Comparison of ENCODE assay signal across 15 cellular contexts in genomic region chr10:109982812-109983211, GRCh38. TPM values are rescaled to one million over a fixed set of nuclear protein-coding genes. Genes with fewer than 3 reads are reported as not detected.
DNase-seq lines count a peak whose midpoint lies in the region; ATAC-seq and TF ChIP-seq lines count a peak whose summit lies in the region.
"Had no signal": no experiment of that assay in that cellular context is flagged by ENCODE, and none has a peak within 500 bp of the region (broad histone marks: within the 10 kb centered on the region; RNA-seq: fewer than 3 reads in every experiment).

No MANE protein-coding gene starts in this region.

- no peaks in the 10 kb centered on the region for H3K9me2 ChIP-seq in hepatocyte (replicated peaks; ENCODE audit: insufficient read depth)

- no peak overlapping the region for H2AFZ ChIP-seq in hepatocyte

- POLR2A ChIA-PET in GM10248 (lab: Yijun Ruan, JAX), result no interaction called here

- H3K4me3 ChIP-seq in adipocyte (ENCODE audit: low read length), result peak overlapping the region; percentile 73
- H3K4me3 ChIP-seq in hepatocyte, result no peak overlapping the region
- peak overlapping the region; percentile 37 for H3K4me3 ChIP-seq in thoracic aorta
- H3K4me3 ChIP-seq: Peyer's patch had no signal

- H3K9ac ChIP-seq in adipocyte (ENCODE audit: low read length), result peak overlapping the region; percentile 74

- H3K27ac ChIP-seq in cingulate gyrus (ENCODE audit: low read depth, low read length) (peak overlapping the region; percentile 11), hepatocyte (peak overlapping the region; percentile 1), thoracic aorta (peak overlapping the region; percentile 16 to 59)
- H3K27ac ChIP-seq: Peyer's patch had no signal

- H3K27me3 ChIP-seq in adipocyte (replicated peaks; ENCODE audit: control insufficient read depth, insufficient read depth, low read length) (no peaks in the 10 kb centered on the region), hepatocyte (no peaks in the 10 kb centered on the region), thoracic aorta (replicated peaks; ENCODE audit: insufficient read depth) (no peaks in the 10 kb centered on the region)
- H3K27me3 ChIP-seq: Peyer's patch had no signal

- ATAC-seq in thoracic aorta (ENCODE audit: insufficient number of reproducible peaks, low FRiP score, low read depth) (no peak), GM19455 (IDR thresholded peaks at IDR 0.05; ENCODE audit: unreplicated experiment) (no peak)
- ATAC-seq: CD8-positive, alpha-beta T cell; HCT116 had no signal

- CTCF ChIA-PET in GM10248 (lab: Yijun Ruan, JAX), result interaction anchor here (1.1 to 6.1 kb wide), 4 partner anchors 10 to 20 kb away, joined by 3 to 30 read pairs (median 4); no protein-coding TSS in a partner anchor

- H3K4me2 ChIP-seq in hepatocyte, result no peak overlapping the region

- 97% methylated on average over 1 of the region's 1 CpG for WGBS in hepatocyte (ENCODE audit: low lambda C conversion rate, missing lambda C conversion rate)

- H3K79me2 ChIP-seq in hepatocyte, result no peaks in the 10 kb centered on the region

- TF ChIP-seq CTCF in hepatocyte (IDR thresholded peaks at IDR 0.05; ENCODE audit: poor library complexity), result no peak
- TF ChIP-seq CTCF in thoracic aorta (IDR thresholded peaks at IDR 0.05), result no peak
- TF ChIP-seq CTCF in GM10248 (IDR thresholded peaks at IDR 0.05; ENCODE audit: control extremely low read depth, extremely low read depth, low read depth, missing control alignments), result no peak

- no peaks in the 10 kb centered on the region for H4K20me1 ChIP-seq in hepatocyte (ENCODE audit: insufficient read depth, poor library complexity, severe bottlenecking)

- peaks cover 51% of the 10 kb centered on the region for H3K4me1 ChIP-seq in adipocyte (ENCODE audit: control insufficient read depth, insufficient read depth, low read length)
- peaks cover 27% of the 10 kb centered on the region for H3K4me1 ChIP-seq in hepatocyte (ENCODE audit: insufficient read depth)
- peaks cover 36 to 54% of the 10 kb centered on the region in 2 donors for H3K4me1 ChIP-seq in thoracic aorta (ENCODE audit: control insufficient read depth in 1 of 2, low read depth in 2 of 2)

- no peaks in the 10 kb centered on the region for H3K36me3 ChIP-seq in adipocyte (ENCODE audit: control insufficient read depth, insufficient read depth, low read length, severe bottlenecking)
- H3K36me3 ChIP-seq in hepatocyte (replicated peaks; ENCODE audit: insufficient read depth, low read depth), result no peaks in the 10 kb centered on the region
- H3K36me3 ChIP-seq in thoracic aorta, result no peaks in the 10 kb centered on the region
- H3K36me3 ChIP-seq: Peyer's patch had no signal

- no peaks in the 10 kb centered on the region for H3K9me3 ChIP-seq in adipocyte (ENCODE audit: control insufficient read depth, low read length)
- no peaks in the 10 kb centered on the region for H3K9me3 ChIP-seq in hepatocyte (ENCODE audit: low read depth)
- no peaks in the 10 kb centered on the region for H3K9me3 ChIP-seq in thoracic aorta
- H3K9me3 ChIP-seq: Peyer's patch had no signal

- DNase-seq in adipocyte (ENCODE audit: low read depth) (no peak), hepatocyte (ENCODE audit: low spot score) (no peak), thoracic aorta (ENCODE audit: low spot score) (no peak), SKM-1 treated with dmso at 0.1 percent for 144 hours (lab: John Stamatoyannopoulos, UW; ENCODE audit: unreplicated experiment) (no peak), GM10248 (ENCODE audit: extremely low spot score) (no peak)
- DNase-seq: CD8-positive, alpha-beta T cell; DMS 273 treated with DMSO at 0.1 percent for 48 hours; NCI-H1436; NCI-H2029 treated with DMSO at 0.1 percent for 48 hours; NCI-H510A treated with DMSO at 0.1 percent for 48 hours; Peyer's patch; Right ventricle myocardium superior had no signal

RNA-seq across cellular contexts. Expression of gene ADD3, which starts 25.0 kb away (rescaled TPM):
- total RNA-seq in hepatocyte (206 and 216 TPM in 2 replicates), thoracic aorta (100 to 1,000 TPM in 1 of 2 donors, 10 to 100 TPM in 1; 91.1 to 659 TPM)
- 83.2 and 88.6 TPM in 2 replicates for polyA plus RNA-seq in hepatocyte

RNA-seq across cellular contexts. Expression of gene XPNPEP1, which starts 59.5 kb away (rescaled TPM):
- total RNA-seq in hepatocyte (89.7 and 99.4 TPM in 2 replicates), thoracic aorta (10 to 100 TPM; 36.0 to 86.0 TPM)
- 40.2 and 55.5 TPM in 2 replicates for polyA plus RNA-seq in hepatocyte
